Comparison of ENCODE assay signal across 8 cellular contexts in the genomic region with DNA sequence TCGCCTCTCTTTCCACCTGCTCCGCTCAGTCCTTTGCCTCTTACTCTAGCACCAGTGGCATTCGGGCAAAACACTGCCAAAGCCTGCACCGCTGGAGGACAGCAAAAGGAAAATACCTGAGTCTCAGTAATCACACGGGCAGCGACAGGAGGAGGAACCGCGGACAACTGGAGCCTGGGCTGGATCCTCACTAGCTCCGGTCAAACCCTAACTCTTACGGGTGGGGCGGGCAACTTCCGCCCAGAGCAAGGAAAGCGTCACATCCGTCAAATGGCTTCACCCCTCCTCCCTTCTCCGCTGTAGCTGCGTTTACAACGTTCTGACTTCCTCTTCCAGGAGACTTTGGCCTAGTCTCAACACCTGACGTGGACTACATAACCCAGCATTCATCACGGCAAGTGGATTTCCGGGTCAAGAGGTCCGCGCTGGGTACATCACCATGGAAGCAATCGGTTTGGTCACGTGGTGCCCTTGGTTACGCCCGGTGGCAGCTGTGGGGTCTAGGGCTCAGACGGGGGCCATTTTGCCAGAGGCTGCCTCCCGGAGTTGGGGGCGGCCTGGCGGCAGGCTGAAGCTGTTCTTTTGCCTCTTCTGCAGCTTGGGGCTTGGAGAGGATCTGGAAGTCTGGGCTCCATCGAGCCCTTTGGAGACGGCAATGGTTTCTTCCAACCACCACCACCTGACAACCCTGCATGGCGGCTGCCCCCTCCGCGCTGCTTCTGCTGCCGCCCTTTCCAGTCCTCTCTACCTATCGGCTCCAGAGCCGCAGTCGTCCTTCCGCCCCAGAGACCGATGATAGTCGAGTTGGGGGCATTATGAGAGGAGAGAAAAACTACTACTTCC. TPM values are rescaled to one million over a fixed set of nuclear protein-coding genes. Genes with fewer than 3 reads are reported as not detected.
A peak's percentile ranks its signal among the peaks of the same experiment; 100 is the strongest.
DNase-seq lines count a peak whose midpoint lies in the region; ATAC-seq and TF ChIP-seq lines count a peak whose summit lies in the region.

A gene with protein sequence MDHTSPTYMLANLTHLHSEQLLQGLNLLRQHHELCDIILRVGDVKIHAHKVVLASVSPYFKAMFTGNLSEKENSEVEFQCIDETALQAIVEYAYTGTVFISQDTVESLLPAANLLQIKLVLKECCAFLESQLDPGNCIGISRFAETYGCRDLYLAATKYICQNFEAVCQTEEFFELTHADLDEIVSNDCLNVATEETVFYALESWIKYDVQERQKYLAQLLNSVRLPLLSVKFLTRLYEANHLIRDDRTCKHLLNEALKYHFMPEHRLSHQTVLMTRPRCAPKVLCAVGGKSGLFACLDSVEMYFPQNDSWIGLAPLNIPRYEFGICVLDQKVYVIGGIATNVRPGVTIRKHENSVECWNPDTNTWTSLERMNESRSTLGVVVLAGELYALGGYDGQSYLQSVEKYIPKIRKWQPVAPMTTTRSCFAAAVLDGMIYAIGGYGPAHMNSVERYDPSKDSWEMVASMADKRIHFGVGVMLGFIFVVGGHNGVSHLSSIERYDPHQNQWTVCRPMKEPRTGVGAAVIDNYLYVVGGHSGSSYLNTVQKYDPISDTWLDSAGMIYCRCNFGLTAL (minus strand): TSS at position 218 of the 843 bp plus-strand sequence. CDS start 16,019 bp downstream, outside the sequence.
A gene with protein sequence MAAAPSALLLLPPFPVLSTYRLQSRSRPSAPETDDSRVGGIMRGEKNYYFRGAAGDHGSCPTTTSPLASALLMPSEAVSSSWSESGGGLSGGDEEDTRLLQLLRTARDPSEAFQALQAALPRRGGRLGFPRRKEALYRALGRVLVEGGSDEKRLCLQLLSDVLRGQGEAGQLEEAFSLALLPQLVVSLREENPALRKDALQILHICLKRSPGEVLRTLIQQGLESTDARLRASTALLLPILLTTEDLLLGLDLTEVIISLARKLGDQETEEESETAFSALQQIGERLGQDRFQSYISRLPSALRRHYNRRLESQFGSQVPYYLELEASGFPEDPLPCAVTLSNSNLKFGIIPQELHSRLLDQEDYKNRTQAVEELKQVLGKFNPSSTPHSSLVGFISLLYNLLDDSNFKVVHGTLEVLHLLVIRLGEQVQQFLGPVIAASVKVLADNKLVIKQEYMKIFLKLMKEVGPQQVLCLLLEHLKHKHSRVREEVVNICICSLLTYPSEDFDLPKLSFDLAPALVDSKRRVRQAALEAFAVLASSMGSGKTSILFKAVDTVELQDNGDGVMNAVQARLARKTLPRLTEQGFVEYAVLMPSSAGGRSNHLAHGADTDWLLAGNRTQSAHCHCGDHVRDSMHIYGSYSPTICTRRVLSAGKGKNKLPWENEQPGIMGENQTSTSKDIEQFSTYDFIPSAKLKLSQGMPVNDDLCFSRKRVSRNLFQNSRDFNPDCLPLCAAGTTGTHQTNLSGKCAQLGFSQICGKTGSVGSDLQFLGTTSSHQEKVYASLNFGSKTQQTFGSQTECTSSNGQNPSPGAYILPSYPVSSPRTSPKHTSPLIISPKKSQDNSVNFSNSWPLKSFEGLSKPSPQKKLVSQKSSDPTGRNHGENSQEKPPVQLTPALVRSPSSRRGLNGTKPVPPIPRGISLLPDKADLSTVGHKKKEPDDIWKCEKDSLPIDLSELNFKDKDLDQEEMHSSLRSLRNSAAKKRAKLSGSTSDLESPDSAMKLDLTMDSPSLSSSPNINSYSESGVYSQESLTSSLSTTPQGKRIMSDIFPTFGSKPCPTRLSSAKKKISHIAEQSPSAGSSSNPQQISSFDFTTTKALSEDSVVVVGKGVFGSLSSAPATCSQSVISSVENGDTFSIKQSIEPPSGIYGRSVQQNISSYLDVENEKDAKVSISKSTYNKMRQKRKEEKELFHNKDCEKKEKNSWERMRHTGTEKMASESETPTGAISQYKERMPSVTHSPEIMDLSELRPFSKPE (N-terminal part only) (plus strand): TSS at position 461 of the 843 bp plus-strand sequence. CDS start 232 bp downstream, at position 693.

- TF ChIP-seq CTCF in GM06990 (IDR thresholded peaks at IDR 0.05; ENCODE audit: insufficient read depth, low read length, poor library complexity, severe bottlenecking): no peak
- TF ChIP-seq CTCF in NB4 (IDR thresholded peaks at IDR 0.05; ENCODE audit: low read depth, low read length): no peak
- TF ChIP-seq CTCF in omental fat pad (IDR thresholded peaks at IDR 0.05): no peak
- TF ChIP-seq CTCF in testis (IDR thresholded peaks at IDR 0.05): no peak

- peak; percentile 92 for ATAC-seq in HG02571 (IDR thresholded peaks at IDR 0.05; ENCODE audit: unreplicated experiment)
- peak; percentile 99 for ATAC-seq in omental fat pad (ENCODE audit: low FRiP score)

- peaks cover 15% of the 10 kb centered on the region for H3K4me1 ChIP-seq in testis

- peak; percentile 90 for DNase-seq in GM06990 (ENCODE audit: extremely low read depth, insufficient read length)
- peak; percentile 99 for DNase-seq in NB4 (ENCODE audit: low read depth)
- DNase-seq in SK-N-DZ (ENCODE audit: low spot score): peak; percentile 100
- peak; percentile 93 for DNase-seq in activated naive CD4-positive, alpha-beta T cell treated with anti-CD3 and anti-CD28 coated beads, Interleukin-2, amount 50 U/mL, for 16 hours
- peak; percentile 100 for DNase-seq in glomerular visceral epithelial cell (ENCODE audit: extremely low spot score)
- peak; percentile 96 for DNase-seq in omental fat pad (ENCODE audit: low spot score)
- DNase-seq in testis: peak; percentile 100

- H3K36me3 ChIP-seq in GM06990 (ENCODE audit: control insufficient read depth, insufficient read depth, low read length): no peaks in the 10 kb centered on the region
- no peaks in the 10 kb centered on the region for H3K36me3 ChIP-seq in testis (ENCODE audit: low read depth, missing control alignments)

- no peaks in the 10 kb centered on the region for H3K9me3 ChIP-seq in testis

- 0% methylated on average over 28 to 42 of the region's 42 CpGs for WGBS in testis, 2 donors

- intact Hi-C loops in testis (cut with DNase I; ENCODE audit: low total_unique reads): loop anchor here (10.0 kb wide), 1 partner anchor 173 kb away; a partner anchor contains a TSS

- TF ChIP-seq POLR2A in NB4 (IDR thresholded peaks at IDR 0.05; ENCODE audit: extremely low read depth, insufficient read length) (peak; percentile 83), testis (IDR thresholded peaks at IDR 0.05) (peak; percentile 80)

- peak within 1 kb of the TSS; percentile 75 for H3K4me3 ChIP-seq in GM06990 (replicated peaks; ENCODE audit: low read depth, low read length)
- peak within 1 kb of the TSS; percentile 97 for H3K4me3 ChIP-seq in NB4 (ENCODE audit: low read depth, low read length)
- peak within 1 kb of the TSS; percentile 87 for H3K4me3 ChIP-seq in testis

- peak within 1 kb of the TSS; percentile 81 to 90 for H3K27ac ChIP-seq in testis

- H3K27me3 ChIP-seq in GM06990 (replicated peaks; ENCODE audit: control insufficient read depth, insufficient read depth, low read length): no peaks in the 10 kb centered on the region
- H3K27me3 ChIP-seq in testis: no peaks in the 10 kb centered on the region

RNA-seq across cellular contexts. Expression of the first gene that starts in this region (rescaled TPM):
- 6.1 and 6.7 TPM in 2 replicates for polyA plus RNA-seq in SK-N-DZ (2014; cell fraction: cytosol; rRNA removed)
- polyA plus RNA-seq in SK-N-DZ (2014; cell fraction: nucleus; rRNA removed): 2.7 and 4.4 TPM in 2 replicates
- total RNA-seq in omental fat pad (10 to 100 TPM in 2 of 4 donors, 1 to 10 TPM in 2; 7.9 to 11.5 (median 10.2) TPM), testis (10 to 100 TPM; 11.4 to 15.4 TPM)
- 9.7 TPM for polyA plus RNA-seq in testis (ENCODE audit: insufficient read depth, low read depth, low replicate concordance)

RNA-seq across cellular contexts. Expression of the second gene that starts in this region (rescaled TPM):
- 10.3 and 13.4 TPM in 2 replicates for polyA plus RNA-seq in SK-N-DZ (2014; cell fraction: cytosol; rRNA removed)
- polyA plus RNA-seq in SK-N-DZ (2014; cell fraction: nucleus; rRNA removed): 13.3 and 18.3 TPM in 2 replicates
- total RNA-seq in omental fat pad (10 to 100 TPM; 12.2 to 25.3 (median 19.3) TPM), testis (10 to 100 TPM; 32.6 to 33.0 TPM)
- polyA plus RNA-seq in testis (ENCODE audit: insufficient read depth, low read depth, low replicate concordance): 16.6 TPM

Comparison
In these comparisons a context has a peak if more than half of its experiments do, and no peak if none do; other contexts are left out.
1. Peak in every context shown above with its lines: DNase-seq, ATAC-seq, H3K4me3 ChIP-seq and H3K27ac ChIP-seq.